Comparison of ENCODE assay signal across 2 cellular contexts in the genomic region with DNA sequence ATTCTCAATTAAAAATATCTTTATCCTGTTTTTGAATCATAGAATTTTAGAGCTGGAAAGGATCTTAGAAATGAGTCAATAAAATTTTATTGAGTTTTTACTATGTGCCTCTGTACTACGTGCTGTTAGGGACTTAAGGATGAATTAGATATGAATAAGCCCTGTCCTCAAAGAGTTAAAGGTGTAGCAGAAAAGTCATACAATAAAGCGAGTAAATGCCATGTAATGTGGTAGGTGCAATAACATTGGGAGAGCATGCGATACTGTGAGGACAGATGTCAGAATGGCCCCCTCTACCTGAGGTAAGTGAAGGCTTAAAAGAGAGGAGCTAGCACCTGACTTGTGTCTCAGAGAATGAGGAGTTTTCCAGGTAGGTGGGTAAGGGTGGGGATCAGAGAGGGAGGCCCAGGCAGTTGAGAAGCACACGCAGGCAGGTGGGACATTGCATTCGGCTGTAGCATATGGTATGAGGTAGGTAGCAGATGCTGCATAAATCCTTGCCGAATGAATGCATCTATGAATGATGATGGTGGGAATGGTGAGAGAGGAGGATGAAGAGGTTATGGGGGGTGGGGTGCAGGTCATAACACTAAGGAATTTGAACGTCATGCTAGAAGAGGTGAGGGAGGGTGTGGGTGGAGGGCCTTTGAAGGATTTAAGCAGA.
A peak's percentile ranks its signal among the peaks of the same experiment; 100 is the strongest.
TF ChIP-seq lines count a peak whose summit lies in the region.

No MANE protein-coding gene starts in this region.

TF ChIP-seq in HCT116, 20 proteins besides CTCF, POLR2A, EP300 and RAD21:
- TF ChIP-seq CBX3 (IDR thresholded peaks at IDR 0.05; ENCODE audit: low read depth) (no peak), EZH2 (IDR thresholded peaks at IDR 0.05) (no peak), EGR1 (IDR thresholded peaks at IDR 0.05; ENCODE audit: low read depth) (no peak), ZNF274 (IDR thresholded peaks at IDR 0.05; ENCODE audit: low read depth, low read length) (no peak), CEBPB (IDR thresholded peaks at IDR 0.05; ENCODE audit: low read depth) (no peak), EZH2phosphoT487 (IDR thresholded peaks at IDR 0.05; ENCODE audit: borderline replicate concordance) (no peak), POLR2AphosphoS5 (IDR thresholded peaks at IDR 0.05; ENCODE audit: low read depth, low read length) (no peak), ELF1 (IDR thresholded peaks at IDR 0.05; ENCODE audit: borderline replicate concordance, low read depth) (no peak), SIN3A (IDR thresholded peaks at IDR 0.05; ENCODE audit: low read depth) (no peak)
- TF ChIP-seq, protein P1, sequence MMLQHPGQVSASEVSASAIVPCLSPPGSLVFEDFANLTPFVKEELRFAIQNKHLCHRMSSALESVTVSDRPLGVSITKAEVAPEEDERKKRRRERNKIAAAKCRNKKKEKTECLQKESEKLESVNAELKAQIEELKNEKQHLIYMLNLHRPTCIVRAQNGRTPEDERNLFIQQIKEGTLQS (IDR thresholded peaks at IDR 0.05): no peak
- TF ChIP-seq, protein P2, sequence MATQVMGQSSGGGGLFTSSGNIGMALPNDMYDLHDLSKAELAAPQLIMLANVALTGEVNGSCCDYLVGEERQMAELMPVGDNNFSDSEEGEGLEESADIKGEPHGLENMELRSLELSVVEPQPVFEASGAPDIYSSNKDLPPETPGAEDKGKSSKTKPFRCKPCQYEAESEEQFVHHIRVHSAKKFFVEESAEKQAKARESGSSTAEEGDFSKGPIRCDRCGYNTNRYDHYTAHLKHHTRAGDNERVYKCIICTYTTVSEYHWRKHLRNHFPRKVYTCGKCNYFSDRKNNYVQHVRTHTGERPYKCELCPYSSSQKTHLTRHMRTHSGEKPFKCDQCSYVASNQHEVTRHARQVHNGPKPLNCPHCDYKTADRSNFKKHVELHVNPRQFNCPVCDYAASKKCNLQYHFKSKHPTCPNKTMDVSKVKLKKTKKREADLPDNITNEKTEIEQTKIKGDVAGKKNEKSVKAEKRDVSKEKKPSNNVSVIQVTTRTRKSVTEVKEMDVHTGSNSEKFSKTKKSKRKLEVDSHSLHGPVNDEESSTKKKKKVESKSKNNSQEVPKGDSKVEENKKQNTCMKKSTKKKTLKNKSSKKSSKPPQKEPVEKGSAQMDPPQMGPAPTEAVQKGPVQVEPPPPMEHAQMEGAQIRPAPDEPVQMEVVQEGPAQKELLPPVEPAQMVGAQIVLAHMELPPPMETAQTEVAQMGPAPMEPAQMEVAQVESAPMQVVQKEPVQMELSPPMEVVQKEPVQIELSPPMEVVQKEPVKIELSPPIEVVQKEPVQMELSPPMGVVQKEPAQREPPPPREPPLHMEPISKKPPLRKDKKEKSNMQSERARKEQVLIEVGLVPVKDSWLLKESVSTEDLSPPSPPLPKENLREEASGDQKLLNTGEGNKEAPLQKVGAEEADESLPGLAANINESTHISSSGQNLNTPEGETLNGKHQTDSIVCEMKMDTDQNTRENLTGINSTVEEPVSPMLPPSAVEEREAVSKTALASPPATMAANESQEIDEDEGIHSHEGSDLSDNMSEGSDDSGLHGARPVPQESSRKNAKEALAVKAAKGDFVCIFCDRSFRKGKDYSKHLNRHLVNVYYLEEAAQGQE (IDR thresholded peaks at IDR 0.05; ENCODE audit: low read depth): no peak

TF ChIP-seq in K562, 482 proteins besides CTCF, POLR2A, EP300 and RAD21:
- no peak for TF ChIP-seq ZNF699 (CRISPR knock-in tag; IDR thresholded peaks at IDR 0.05; ENCODE audit: insufficient replicate concordance)
- 0 out of 2 replicates have a peak, but pooled peaks have one; percentile 0 for TF ChIP-seq ZFX (CRISPR knock-in tag; IDR thresholded peaks at IDR 0.05)
